Comparison of ENCODE assay signal across 8 cellular contexts in genomic region chr6:154510144-154510905, GRCh38. TPM values are rescaled to one million over a fixed set of nuclear protein-coding genes. Genes with fewer than 3 reads are reported as not detected.
A peak's percentile ranks its signal among the peaks of the same experiment; 100 is the strongest.
DNase-seq lines count a peak whose midpoint lies in the region; ATAC-seq and TF ChIP-seq lines count a peak whose summit lies in the region.

Gene CNKSR3, minus strand, starts transcription at chr6:154510685. Its CDS starts 571 bp downstream, at chr6:154510114.

- no peaks in the 10 kb centered on the region for H3K36me3 ChIP-seq in GM06990 (ENCODE audit: control insufficient read depth, insufficient read depth, low read length)
- H3K36me3 ChIP-seq in GM23338 (ENCODE audit: insufficient read depth): no peaks in the 10 kb centered on the region; the same call in 1 of the 2 replicates
- no peaks in the 10 kb centered on the region for H3K36me3 ChIP-seq in RWPE2 (ENCODE audit: low read depth)

- 0 out of 3 replicates have a peak, but pooled peaks cover 9% of the 10 kb centered on the region for H3K36me3 Mint-ChIP-seq in GM23338 (ENCODE audit: low read depth)

- H3K79me2 ChIP-seq in GM23338 (replicated peaks; ENCODE audit: insufficient read depth): peaks cover 8% of the 10 kb centered on the region

- H3K4me1 ChIP-seq in GM23338 (ENCODE audit: insufficient read depth) (peaks cover 42% of the 10 kb centered on the region), RWPE2 (ENCODE audit: insufficient read depth, poor library complexity, severe bottlenecking) (peaks cover 10% of the 10 kb centered on the region)

- H3F3A ChIP-seq in GM23338 (replicated peaks; ENCODE audit: low read depth): 0 out of 2 replicates have a peak, but pooled peaks cover 3% of the 10 kb centered on the region

- H3K4me1 Mint-ChIP-seq in GM23338: peaks cover 41% of the 10 kb centered on the region

- peak within 1 kb of the TSS; percentile 78 for H3K4me3 Mint-ChIP-seq in GM23338

- TF ChIP-seq CTCF in GM06990 (IDR thresholded peaks at IDR 0.05; ENCODE audit: insufficient read depth, low read length, poor library complexity, severe bottlenecking) (no peak), GM23338 (conservative IDR thresholded peaks at IDR 0.05; ENCODE audit: low read depth in 2 of 2) (no peak), RWPE2 (IDR thresholded peaks at IDR 0.05; ENCODE audit: poor library complexity, severe bottlenecking) (no peak)

- H3K27me3 ChIP-seq in GM06990 (replicated peaks; ENCODE audit: control insufficient read depth, insufficient read depth, low read length): peaks cover 1% of the 10 kb centered on the region; the same call in 1 of the 2 replicates
- H3K27me3 ChIP-seq in GM23338 (ENCODE audit: insufficient read depth): peaks cover 87% of the 10 kb centered on the region
- no peaks in the 10 kb centered on the region for H3K27me3 ChIP-seq in RWPE2 (ENCODE audit: insufficient read depth, poor library complexity, severe bottlenecking)

- H2AFZ ChIP-seq in GM23338: peak within 1 kb of the TSS; percentile 90

- H3K9me3 Mint-ChIP-seq in GM23338: no peaks in the 10 kb centered on the region

- no peak within 1 kb of the TSS for H3K27ac Mint-ChIP-seq in GM23338

- no peak within 1 kb of the TSS for H3K27ac ChIP-seq in GM23338 (ENCODE audit: low read depth)
- peak within 1 kb of the TSS; percentile 61 for H3K27ac ChIP-seq in RWPE2 (ENCODE audit: poor library complexity, severe bottlenecking)
- peak within 1 kb of the TSS; percentile 83 for H3K27ac ChIP-seq in caudate nucleus (ENCODE audit: low read depth, low read length)

- peak within 1 kb of the TSS; percentile 76 for H3K4me2 ChIP-seq in GM23338

- H3K9me3 ChIP-seq in RWPE2 (ENCODE audit: severe bottlenecking): no peaks in the 10 kb centered on the region

- H4K20me1 ChIP-seq in GM23338 (replicated peaks; ENCODE audit: insufficient read depth): peaks cover 6% of the 10 kb centered on the region

- ATAC-seq in GM23338 (peak; percentile 84), RWPE2 (ENCODE audit: low read depth) (peak; percentile 77)

- H3K4me3 ChIP-seq in GM06990 (replicated peaks; ENCODE audit: low read depth, low read length) (peak within 1 kb of the TSS; percentile 67), GM23338 (peak within 1 kb of the TSS; percentile 88), RWPE2 (ENCODE audit: severe bottlenecking) (peak within 1 kb of the TSS; percentile 68), skeletal muscle cell (ENCODE audit: low read depth, low read length) (peak within 1 kb of the TSS; percentile 92)

- peaks cover 29% of the 10 kb centered on the region for H3K27me3 Mint-ChIP-seq in GM23338 (ENCODE audit: insufficient read depth, low read depth, poor library complexity)

- H3K9me2 ChIP-seq in GM23338 (ENCODE audit: insufficient read depth): no peaks in the 10 kb centered on the region

- DNase-seq in GM06990 (ENCODE audit: extremely low read depth, insufficient read length) (peak; percentile 29), GM23338 (ENCODE audit: low spot score) (peak; percentile 98), Kasumi-1 (lab: John Stamatoyannopoulos, UW) (peak; percentile 95 to 96), RWPE2 (ENCODE audit: low spot score) (peak; percentile 90), caudate nucleus (lab: John Stamatoyannopoulos, UW) (peak in 57 of 61 donors; percentile 8 to 88 (median 67)), iPS-NIHi7 (ENCODE audit: extremely low spot score) (peak; percentile 91), skeletal muscle cell (ENCODE audit: low read depth) (peak; percentile 89), activated gamma-delta T cell (lab: John Stamatoyannopoulos, UW) (no peak)

TF ChIP-seq in GM23338, 12 proteins besides CTCF, POLR2A, EP300 and RAD21 (continues in another document):
- TF ChIP-seq NANOG (IDR thresholded peaks at IDR 0.05; ENCODE audit: borderline replicate concordance) (no peak), EZH2 (IDR thresholded peaks at IDR 0.05; ENCODE audit: low read depth, unreplicated experiment) (peak; percentile 4), ZNF331 (CRISPR knock-in tag; IDR thresholded peaks at IDR 0.05; ENCODE audit: low read depth) (no peak), POLR2AphosphoS5 (IDR thresholded peaks at IDR 0.05; ENCODE audit: low read depth) (peak; percentile 82), ZNF114 (CRISPR knock-in tag; IDR thresholded peaks at IDR 0.05) (no peak), CREB1 (CRISPR knock-in tag; IDR thresholded peaks at IDR 0.05; ENCODE audit: low read depth) (no peak), STAT1 (IDR thresholded peaks at IDR 0.05; ENCODE audit: unreplicated experiment) (no peak), REST (IDR thresholded peaks at IDR 0.05; ENCODE audit: unreplicated experiment) (no peak)

RNA-seq across cellular contexts. Expression of gene CNKSR3, which starts in this region (rescaled TPM):
- total RNA-seq in GM23338 (2014; rRNA removed; shearing (Covaris generic)): 3.5 and 5.7 TPM in 2 replicates
- 1.9 and 2.0 TPM in 2 replicates for polyA plus RNA-seq in GM23338 (2016; fragmentation: Nextera tagmentation; extraction: Ambion mirVana)
